Comparison of ENCODE assay signal across 19 cellular contexts in genomic region chr7:155291729-155292128, GRCh38.
"Had no signal": no experiment of that assay in that cellular context is flagged by ENCODE, and none has a peak within 500 bp of the region (broad histone marks: within the 10 kb centered on the region; RNA-seq: fewer than 3 reads in every experiment).

No MANE protein-coding gene starts in this region.

- H3K9me3 ChIP-seq: esophagus squamous epithelium, mucosa of descending colon, tibial nerve, uterus had no signal

- H3K9me3 Mint-ChIP-seq: activated CD4-positive, alpha-beta memory T cell treated with anti-CD3 and anti-CD28 coated beads for 36 hours; activated T-cell treated with anti-CD3 and anti-CD28 coated beads, Interleukin-2, amount 50 U/mL, for 4 hours; effector memory CD8-positive, alpha-beta T cell; memory B cell had no signal

- H3K79me2 ChIP-seq: parathyroid adenoma had no signal

- H3K27ac Mint-ChIP-seq: activated CD4-positive, alpha-beta memory T cell treated with anti-CD3 and anti-CD28 coated beads for 36 hours; activated naive CD8-positive, alpha-beta T cell; memory B cell had no signal

- H3K27ac ChIP-seq: esophagus squamous epithelium, parathyroid adenoma, tibial nerve, uterus had no signal

- ATAC-seq: effector memory CD8-positive, alpha-beta T cell; sciatic nerve had no signal

- H3K36me3 Mint-ChIP-seq: activated CD4-positive, alpha-beta memory T cell treated with anti-CD3 and anti-CD28 coated beads for 36 hours; activated naive CD8-positive, alpha-beta T cell; naive B cell had no signal

- H3K4me3 ChIP-seq: esophagus squamous epithelium, mucosa of descending colon, smooth muscle cell, tibial nerve, uterus had no signal

- H3K4me2 ChIP-seq: smooth muscle cell had no signal

- H3K36me3 ChIP-seq: esophagus squamous epithelium, tibial nerve, uterus had no signal

- H3K9ac ChIP-seq: parathyroid adenoma had no signal

- H3K27me3 Mint-ChIP-seq: activated CD4-positive, alpha-beta memory T cell treated with anti-CD3 and anti-CD28 coated beads for 36 hours; activated CD4-positive, alpha-beta T cell treated with anti-CD3 and anti-CD28 coated beads for 36 hours; activated naive CD8-positive, alpha-beta T cell had no signal

- H2AFZ ChIP-seq: parathyroid adenoma had no signal

- H3K27me3 ChIP-seq: tibial nerve, uterus had no signal

- DNase-seq: activated CD8-positive, alpha-beta memory T cell treated with anti-CD3 and anti-CD28 coated beads, Interleukin-2, amount 50 U/mL, for 4 hours; activated gamma-delta T cell treated with Interleukin-2 at 50 U/mL for 16 hours; activated T-cell treated with anti-CD3 and anti-CD28 coated beads, Interleukin-2, amount 50 U/mL, for 4 hours; effector memory CD8-positive, alpha-beta T cell; esophagus squamous epithelium; naive B cell; stimulated activated CD4-positive, alpha-beta T cell treated with anti-CD3 and anti-CD28 coated beads, Interleukin-4, amount 100 ng/mL, for 24 hours; stimulated activated naive CD4-positive, alpha-beta T cell; substantia nigra; uterus had no signal

- H3K4me1 ChIP-seq: parathyroid adenoma, uterus had no signal

- H3K4me3 Mint-ChIP-seq: activated CD4-positive, alpha-beta memory T cell treated with anti-CD3 and anti-CD28 coated beads for 36 hours; activated CD4-positive, alpha-beta T cell treated with anti-CD3 and anti-CD28 coated beads for 36 hours; activated naive CD8-positive, alpha-beta T cell; activated T-cell treated with anti-CD3 and anti-CD28 coated beads, Interleukin-2, amount 50 U/mL, for 4 hours; effector memory CD8-positive, alpha-beta T cell; memory B cell had no signal
